Comparison of ENCODE assay signal across 24 cellular contexts in the genomic region with DNA sequence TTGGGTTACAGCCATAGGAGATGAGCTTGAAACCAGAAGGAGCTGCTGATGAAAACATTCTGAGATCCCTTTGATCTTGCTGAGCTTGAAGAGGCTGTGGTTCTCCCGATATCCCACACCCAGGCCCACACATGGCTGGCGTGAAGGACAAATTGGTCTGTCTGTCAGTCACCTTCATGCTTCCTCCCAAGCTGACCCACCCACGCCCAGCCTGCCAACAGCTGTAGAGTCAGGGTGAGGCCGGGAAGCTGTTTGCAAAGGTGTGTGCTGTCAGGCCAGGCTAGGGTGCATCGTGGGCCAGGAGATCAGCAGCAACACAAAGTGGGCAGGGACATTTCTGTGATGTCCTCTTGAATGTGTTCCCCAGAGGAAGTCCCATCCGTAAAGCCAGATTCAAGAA. TPM values are rescaled to one million over a fixed set of nuclear protein-coding genes. Genes with fewer than 3 reads are reported as not detected.
"Had no signal": no experiment of that assay in that cellular context is flagged by ENCODE, and none has a peak within 500 bp of the region (broad histone marks: within the 10 kb centered on the region; RNA-seq: fewer than 3 reads in every experiment).

No MANE protein-coding gene starts in this region.

- ATAC-seq: K562 had no signal

- H3K9me3 ChIP-seq: SJSA1 had no signal

- H3K27me3 ChIP-seq: SJSA1 had no signal

- H3K4me3 Mint-ChIP-seq: IgD-negative memory B cell had no signal

- H3K36me3 ChIP-seq: SJSA1 had no signal

- H3K27ac Mint-ChIP-seq: IgD-negative memory B cell had no signal

- DNase-seq: Kasumi-1, MM.1S, NCI-H1092 treated with DMSO at 0.1 percent for 48 hours, NCI-H1436, NCI-H187, NCI-H2029, NCI-H2081 treated with DMSO at 0.1 percent for 48 hours, NCI-H2171, NCI-H226, NCI-H446, NCI-H510A, NCI-H524 treated with DMSO at 0.1 percent for 48 hours, NCI-H69, NCI-H774, Right ventricle myocardium superior, RPMI8226, SIG-M5 had no signal

- H3K27ac ChIP-seq: HL-60, KMS-11, SJSA1, SK-N-MC had no signal

- H3K4me1 Mint-ChIP-seq: IgD-negative memory B cell had no signal

- H3K4me3 ChIP-seq: K562, SJSA1, SK-N-MC had no signal

- H3K27me3 Mint-ChIP-seq: IgD-negative memory B cell had no signal

- H3K4me1 ChIP-seq: SJSA1 had no signal

RNA-seq across cellular contexts. Expression of gene FZD10, which starts 43.3 kb away (rescaled TPM):
- total RNA-seq: K562, M059J, Right ventricle myocardium superior, SJSA1 had no signal
- polyA plus RNA-seq: IgD-negative memory B cell, K562 had no signal
